Comparison of ENCODE assay signal across 7 cellular contexts in genomic region chr18:76821356-76821874, GRCh38. TPM values are rescaled to one million over a fixed set of nuclear protein-coding genes. Genes with fewer than 3 reads are reported as not detected.
DNase-seq lines count a peak whose midpoint lies in the region; ATAC-seq and TF ChIP-seq lines count a peak whose summit lies in the region.

No MANE protein-coding gene starts in this region.

- no peak for TF ChIP-seq EP300 in Ishikawa (IDR thresholded peaks at IDR 0.05; ENCODE audit: borderline replicate concordance)

- TF ChIP-seq POLR2A in vagina (IDR thresholded peaks at IDR 0.05): no peak

- ATAC-seq in GM19023 (IDR thresholded peaks at IDR 0.05; ENCODE audit: unreplicated experiment): peak; percentile 20
- peak in 1 of 2 donors; percentile 57 for ATAC-seq in lower lobe of right lung

- TF ChIP-seq CTCF in astrocyte of the spinal cord (IDR thresholded peaks at IDR 0.05; ENCODE audit: low read depth, low read length) (no peak), lower lobe of right lung (IDR thresholded peaks at IDR 0.05) (no peak), vagina (IDR thresholded peaks at IDR 0.05) (no peak)

- intact Hi-C loops in lower lobe of right lung (cut with DNase I) (no loop called here), vagina (cut with DNase I) (no loop called here)

- no peak for TF ChIP-seq RAD21 in Ishikawa (IDR thresholded peaks at IDR 0.05; ENCODE audit: low read depth)

- H3K9me3 ChIP-seq in lower lobe of right lung: no peaks in the 10 kb centered on the region
- no peaks in the 10 kb centered on the region for H3K9me3 ChIP-seq in vagina

- peak overlapping the region; percentile 97 for H3K27ac ChIP-seq in lower lobe of right lung
- H3K27ac ChIP-seq in vagina: peak overlapping the region; percentile 97

- H3K4me3 ChIP-seq in astrocyte of the spinal cord (ENCODE audit: low read depth, low read length): peak overlapping the region; percentile 89
- H3K4me3 ChIP-seq in lower lobe of right lung: peak overlapping the region; percentile 88
- peak overlapping the region; percentile 59 to 92 for H3K4me3 ChIP-seq in vagina

- peaks cover 21% of the 10 kb centered on the region for H3K4me1 ChIP-seq in lower lobe of right lung
- peaks cover 34% of the 10 kb centered on the region for H3K4me1 ChIP-seq in vagina

- DNase-seq in astrocyte of the spinal cord (ENCODE audit: low read depth, low spot score) (no peak), lower lobe of right lung (no peak), vagina (ENCODE audit: extremely low spot score in 2 of 2) (no peak), amniotic stem cell (lab: John Stamatoyannopoulos, UW) (no peak), A172 (ENCODE audit: low spot score) (no peak)

- H3K27me3 ChIP-seq in lower lobe of right lung (ENCODE audit: low read depth) (no peaks in the 10 kb centered on the region), vagina (no peaks in the 10 kb centered on the region)

- no peaks in the 10 kb centered on the region for H3K36me3 ChIP-seq in lower lobe of right lung
- H3K36me3 ChIP-seq in vagina: no peaks in the 10 kb centered on the region

- in situ Hi-C loops in astrocyte of the spinal cord (cut with HindIII; ENCODE audit: low sequenced_read_pairs): no loop called here

TF ChIP-seq in Ishikawa, 13 proteins besides CTCF, POLR2A, EP300 and RAD21:
- TF ChIP-seq NFIC (IDR thresholded peaks at IDR 0.05) (no peak), TAF1 (IDR thresholded peaks at IDR 0.05; ENCODE audit: low read depth) (peak; percentile 8; the same call in 1 of the 2 replicates), EGR1 (IDR thresholded peaks at IDR 0.05) (no peak), CEBPB (IDR thresholded peaks at IDR 0.05) (no peak), CREB1 (IDR thresholded peaks at IDR 0.05; ENCODE audit: low read depth) (no peak), USF1 (IDR thresholded peaks at IDR 0.05) (no peak), MAX (IDR thresholded peaks at IDR 0.05) (no peak), YY1 (IDR thresholded peaks at IDR 0.05; ENCODE audit: low read depth) (no peak), ZBTB7A (IDR thresholded peaks at IDR 0.05; ENCODE audit: low read depth) (no peak), TCF12 (IDR thresholded peaks at IDR 0.05; ENCODE audit: low read depth) (no peak), FOXM1 (IDR thresholded peaks at IDR 0.05; ENCODE audit: borderline replicate concordance, low read depth) (peak; percentile 30; the same call in 1 of the 2 replicates), TEAD4 (IDR thresholded peaks at IDR 0.05) (no peak)
- TF ChIP-seq, protein P1, sequence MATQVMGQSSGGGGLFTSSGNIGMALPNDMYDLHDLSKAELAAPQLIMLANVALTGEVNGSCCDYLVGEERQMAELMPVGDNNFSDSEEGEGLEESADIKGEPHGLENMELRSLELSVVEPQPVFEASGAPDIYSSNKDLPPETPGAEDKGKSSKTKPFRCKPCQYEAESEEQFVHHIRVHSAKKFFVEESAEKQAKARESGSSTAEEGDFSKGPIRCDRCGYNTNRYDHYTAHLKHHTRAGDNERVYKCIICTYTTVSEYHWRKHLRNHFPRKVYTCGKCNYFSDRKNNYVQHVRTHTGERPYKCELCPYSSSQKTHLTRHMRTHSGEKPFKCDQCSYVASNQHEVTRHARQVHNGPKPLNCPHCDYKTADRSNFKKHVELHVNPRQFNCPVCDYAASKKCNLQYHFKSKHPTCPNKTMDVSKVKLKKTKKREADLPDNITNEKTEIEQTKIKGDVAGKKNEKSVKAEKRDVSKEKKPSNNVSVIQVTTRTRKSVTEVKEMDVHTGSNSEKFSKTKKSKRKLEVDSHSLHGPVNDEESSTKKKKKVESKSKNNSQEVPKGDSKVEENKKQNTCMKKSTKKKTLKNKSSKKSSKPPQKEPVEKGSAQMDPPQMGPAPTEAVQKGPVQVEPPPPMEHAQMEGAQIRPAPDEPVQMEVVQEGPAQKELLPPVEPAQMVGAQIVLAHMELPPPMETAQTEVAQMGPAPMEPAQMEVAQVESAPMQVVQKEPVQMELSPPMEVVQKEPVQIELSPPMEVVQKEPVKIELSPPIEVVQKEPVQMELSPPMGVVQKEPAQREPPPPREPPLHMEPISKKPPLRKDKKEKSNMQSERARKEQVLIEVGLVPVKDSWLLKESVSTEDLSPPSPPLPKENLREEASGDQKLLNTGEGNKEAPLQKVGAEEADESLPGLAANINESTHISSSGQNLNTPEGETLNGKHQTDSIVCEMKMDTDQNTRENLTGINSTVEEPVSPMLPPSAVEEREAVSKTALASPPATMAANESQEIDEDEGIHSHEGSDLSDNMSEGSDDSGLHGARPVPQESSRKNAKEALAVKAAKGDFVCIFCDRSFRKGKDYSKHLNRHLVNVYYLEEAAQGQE (IDR thresholded peaks at IDR 0.05; ENCODE audit: low read depth): no peak

RNA-seq across cellular contexts. Expression of gene ZNF236, which starts 0.9 kb away (rescaled TPM):
- total RNA-seq in lower lobe of right lung (18.0 TPM), vagina (14.5 TPM)
- 2.3 and 15.1 TPM in 2 replicates for total RNA-seq in A172 (2014; rRNA removed; shearing (Covaris generic))
